21 cellular contexts compared by ENCODE assay signal in genomic region chr2:165593081-165593480, GRCh38.
"Had no signal": no experiment of that assay in that cellular context is flagged by ENCODE, and none has a peak within 500 bp of the region (broad histone marks: within the 10 kb centered on the region; RNA-seq: fewer than 3 reads in every experiment).

No MANE protein-coding gene starts in this region.

- H3K4me1 ChIP-seq: gastrocnemius medialis, testis had no signal

- DNase-seq: activated CD4-positive, alpha-beta T cell treated with anti-CD3 and anti-CD28 coated beads for 48 hours; activated CD4-positive, alpha-beta T cell treated with anti-CD3 and anti-CD28 coated beads, Interleukin-2, amount 50 U/mL, for 48 hours; activated CD8-positive, alpha-beta memory T cell treated with anti-CD3 and anti-CD28 coated beads, Interleukin-2, amount 50 U/mL, for 48 hours; activated gamma-delta T cell; activated naive CD4-positive, alpha-beta T cell treated with anti-CD3 and anti-CD28 coated beads, Interleukin-2, amount 10 ng/mL, durations not matched to agents 7 days and 5 days; activated T-cell treated with anti-CD3 and anti-CD28 coated beads, Interleukin-2, amount 50 U/mL, for 24 hours; amygdala; caudate nucleus; cortex of kidney; effector memory CD8-positive, alpha-beta T cell; erythroblast; gastrocnemius medialis; hippocampal formation; left cardiac atrium; left ventricle myocardium superior; right cardiac atrium; stimulated activated CD4-positive, alpha-beta T cell treated with anti-CD3 and anti-CD28 coated beads, Interleukin-2, amount 100 ng/mL, for 48 hours; stimulated activated naive CD8-positive, alpha-beta T cell treated with anti-CD3 and anti-CD28 coated beads, Interleukin-15, Interleukin-2, amounts not matched to agents 100 U/mL and 50 U/mL, for 24 hours; testis; transverse colon had no signal

- H3K9me3 ChIP-seq: gastrocnemius medialis, testis, transverse colon had no signal

- ATAC-seq: effector memory CD8-positive, alpha-beta T cell; gastrocnemius medialis; left cardiac atrium; left ventricle myocardium superior; right cardiac atrium; stimulated activated naive CD8-positive, alpha-beta T cell treated with anti-CD3 and anti-CD28 coated beads, Interleukin-15, Interleukin-2, amounts not matched to agents 100 U/mL and 50 U/mL, for 24 hours had no signal

- H3K27me3 ChIP-seq: gastrocnemius medialis, testis, transverse colon had no signal

- H3K27ac ChIP-seq: gastrocnemius medialis, testis, transverse colon, VCaP had no signal

- H3K36me3 ChIP-seq: gastrocnemius medialis, transverse colon had no signal

- H3K4me3 ChIP-seq: gastrocnemius medialis, testis, transverse colon had no signal
